In genomic region chr10:101041252-101041761, GRCh38 we compare ENCODE assay signal across 9 cellular contexts. TPM values are rescaled to one million over a fixed set of nuclear protein-coding genes. Genes with fewer than 3 reads are reported as not detected.
A peak's percentile ranks its signal among the peaks of the same experiment; 100 is the strongest.
DNase-seq lines count a peak whose midpoint lies in the region; ATAC-seq and TF ChIP-seq lines count a peak whose summit lies in the region.
"Had no signal": no experiment of that assay in that cellular context is flagged by ENCODE, and none has a peak within 500 bp of the region (broad histone marks: within the 10 kb centered on the region; RNA-seq: fewer than 3 reads in every experiment).

No MANE protein-coding gene starts in this region.

- H3K9me3 ChIP-seq in Karpas-422 (ENCODE audit: low read length) = no peaks in the 10 kb centered on the region
- no peaks in the 10 kb centered on the region for H3K9me3 ChIP-seq in parathyroid adenoma (ENCODE audit: control insufficient read depth, low read length)

- no peak overlapping the region for H3K27ac Mint-ChIP-seq in activated T-helper 2 cell treated with anti-CD3 and anti-CD28 coated beads, Interferon-gamma antibody, Interleukin-2, Interleukin-4, amounts not matched to agents 10 μg/mL and 5 μg/mL and 100 μg/mL, durations not matched to agents 14 hours and 24 hours and 36 hours
- H3K27ac Mint-ChIP-seq: activated naive CD8-positive, alpha-beta T cell had no signal

- intact Hi-C loops in activated T-helper 2 cell treated with anti-CD3 and anti-CD28 coated beads, Interferon-gamma antibody, Interleukin-2, Interleukin-4, amounts not matched to agents 10 μg/mL and 5 μg/mL and 100 μg/mL, durations not matched to agents 14 hours and 24 hours and 36 hours (cut with micrococcal nuclease) = loop anchor here (1.0 to 10.0 kb wide), 2 partner anchors 27 to 193 kb away; no protein-coding TSS in a partner anchor

- in situ Hi-C loops in Caki2 (cut with HindIII; ENCODE audit: low pct_unique_long_range_greater_than_20kb, low sequenced_read_pairs) = no loop called here

- H2AFZ ChIP-seq in Karpas-422 (ENCODE audit: low read length) (no peak overlapping the region), parathyroid adenoma (no peak overlapping the region)

- no peaks in the 10 kb centered on the region for H3K27me3 ChIP-seq in Karpas-422 (ENCODE audit: low read length)
- H3K27me3 ChIP-seq in foreskin keratinocyte = peaks cover 1% of the 10 kb centered on the region
- H3K27me3 ChIP-seq in parathyroid adenoma (ENCODE audit: control insufficient read depth, insufficient read depth, low read length) = no peaks in the 10 kb centered on the region

- H3K9me2 ChIP-seq in Karpas-422 (replicated peaks; ENCODE audit: insufficient read depth, low read length) = no peaks in the 10 kb centered on the region

- peak; percentile 84 for TF ChIP-seq CTCF in foreskin keratinocyte (conservative IDR thresholded peaks at IDR 0.05)
- peak; percentile 90 for TF ChIP-seq CTCF in parathyroid adenoma (IDR thresholded peaks at IDR 0.05)

- no peaks in the 10 kb centered on the region for H3K79me2 ChIP-seq in Karpas-422 (ENCODE audit: low read length)
- no peaks in the 10 kb centered on the region for H3K79me2 ChIP-seq in parathyroid adenoma

- no peak overlapping the region for H3K4me3 Mint-ChIP-seq in activated T-helper 2 cell treated with anti-CD3 and anti-CD28 coated beads, Interferon-gamma antibody, Interleukin-2, Interleukin-4, amounts not matched to agents 10 μg/mL and 5 μg/mL and 100 μg/mL, durations not matched to agents 14 hours and 24 hours and 36 hours (ENCODE audit: low read depth)
- H3K4me3 Mint-ChIP-seq: activated naive CD8-positive, alpha-beta T cell had no signal

- H3K27ac ChIP-seq in Karpas-422 (ENCODE audit: low read length) (no peak overlapping the region), foreskin keratinocyte (no peak overlapping the region), parathyroid adenoma (no peak overlapping the region)

- H4K20me1 ChIP-seq in Karpas-422 (ENCODE audit: insufficient read depth, low read depth, low read length) = no peaks in the 10 kb centered on the region

- peaks cover 26% of the 10 kb centered on the region for H3K36me3 Mint-ChIP-seq in activated T-helper 2 cell treated with anti-CD3 and anti-CD28 coated beads, Interferon-gamma antibody, Interleukin-2, Interleukin-4, amounts not matched to agents 10 μg/mL and 5 μg/mL and 100 μg/mL, durations not matched to agents 14 hours and 24 hours and 36 hours (ENCODE audit: low read depth)
- H3K36me3 Mint-ChIP-seq: activated naive CD8-positive, alpha-beta T cell had no signal

- H3K4me1 ChIP-seq in Karpas-422 (ENCODE audit: low read length) (peaks cover 22% of the 10 kb centered on the region), foreskin keratinocyte (peaks cover 4% of the 10 kb centered on the region), parathyroid adenoma (peaks cover 16% of the 10 kb centered on the region)

- H3K4me2 ChIP-seq in Karpas-422 (ENCODE audit: low read depth, low read length, poor library complexity, severe bottlenecking) (no peak overlapping the region), parathyroid adenoma (ENCODE audit: low read length) (no peak overlapping the region)

- H3K4me1 Mint-ChIP-seq in activated T-helper 2 cell treated with anti-CD3 and anti-CD28 coated beads, Interferon-gamma antibody, Interleukin-2, Interleukin-4, amounts not matched to agents 10 μg/mL and 5 μg/mL and 100 μg/mL, durations not matched to agents 14 hours and 24 hours and 36 hours (ENCODE audit: low read depth) = peaks cover 21% of the 10 kb centered on the region

- H3K9me3 Mint-ChIP-seq in activated T-helper 2 cell treated with anti-CD3 and anti-CD28 coated beads, Interferon-gamma antibody, Interleukin-2, Interleukin-4, amounts not matched to agents 10 μg/mL and 5 μg/mL and 100 μg/mL, durations not matched to agents 14 hours and 24 hours and 36 hours = no peaks in the 10 kb centered on the region

- peak; percentile 59 for ATAC-seq in GM21390 (IDR thresholded peaks at IDR 0.05; ENCODE audit: unreplicated experiment)
- peak; percentile 64 for ATAC-seq in foreskin keratinocyte
- ATAC-seq in HG03442 (IDR thresholded peaks at IDR 0.05; ENCODE audit: unreplicated experiment) = no peak

- H3K9ac ChIP-seq in Karpas-422 (ENCODE audit: low read length) (no peak overlapping the region), parathyroid adenoma (no peak overlapping the region)

- H3K36me3 ChIP-seq in Karpas-422 (ENCODE audit: insufficient read depth, low read length) = no peaks in the 10 kb centered on the region
- H3K36me3 ChIP-seq in parathyroid adenoma (ENCODE audit: control insufficient read depth, insufficient read depth, low read length) = no peaks in the 10 kb centered on the region

- peaks cover 21% of the 10 kb centered on the region for H3K27me3 Mint-ChIP-seq in activated T-helper 2 cell treated with anti-CD3 and anti-CD28 coated beads, Interferon-gamma antibody, Interleukin-2, Interleukin-4, amounts not matched to agents 10 μg/mL and 5 μg/mL and 100 μg/mL, durations not matched to agents 14 hours and 24 hours and 36 hours (ENCODE audit: low read depth)

- DNase-seq in Caki2 (ENCODE audit: low read depth) = peak; percentile 79
- DNase-seq in Karpas-422 = peak; percentile 93
- DNase-seq in RPMI8226 = peak; percentile 74
- DNase-seq in activated T-helper 2 cell treated with anti-CD3 and anti-CD28 coated beads, Interferon-gamma antibody, Interleukin-2, Interleukin-4, amounts not matched to agents 10 μg/mL and 5 μg/mL and 100 μg/mL, durations not matched to agents 14 hours and 24 hours and 36 hours (ENCODE audit: low spot score) = peak; percentile 68
- peak in 1 of 2 donors; percentile 55 for DNase-seq in foreskin keratinocyte

- H3K4me3 ChIP-seq in Karpas-422 (ENCODE audit: low read length) = no peak overlapping the region
- H3K4me3 ChIP-seq in parathyroid adenoma (ENCODE audit: low read depth, low read length) = no peak overlapping the region

RNA-seq across cellular contexts. Expression of gene SFXN3, which starts 10.3 kb away (rescaled TPM):
- 46.5 and 48.4 TPM in 2 replicates for total RNA-seq in Caki2 (2014; rRNA removed; shearing (Covaris generic); ENCODE audit: low replicate concordance)
- 8.5 and 13.6 TPM in 2 replicates for total RNA-seq in Karpas-422 (2014; rRNA removed; shearing (Covaris generic); ENCODE audit: low replicate concordance)
- 41.3 and 44.3 TPM in 2 replicates for total RNA-seq in activated T-helper 2 cell treated with anti-CD3 and anti-CD28 coated beads, Interferon-gamma antibody, Interleukin-2, Interleukin-4, amounts not matched to agents 10 μg/mL and 5 μg/mL and 100 μg/mL, durations not matched to agents 14 hours and 24 hours and 36 hours
- total RNA-seq in foreskin keratinocyte = 38.8 and 46.0 TPM in 2 replicates
- polyA plus RNA-seq in foreskin keratinocyte = 24.1 and 27.9 TPM in 2 replicates

RNA-seq across cellular contexts. Expression of gene PDZD7, which starts 10.4 kb away (rescaled TPM):
- total RNA-seq in Caki2 (2014; rRNA removed; shearing (Covaris generic); ENCODE audit: low replicate concordance) = 0.51 and 5.3 TPM in 2 replicates
- 2.6 and 3.0 TPM in 2 replicates for total RNA-seq in Karpas-422 (2014; rRNA removed; shearing (Covaris generic); ENCODE audit: low replicate concordance)
- 0.53 and 0.64 TPM in 2 replicates for total RNA-seq in activated T-helper 2 cell treated with anti-CD3 and anti-CD28 coated beads, Interferon-gamma antibody, Interleukin-2, Interleukin-4, amounts not matched to agents 10 μg/mL and 5 μg/mL and 100 μg/mL, durations not matched to agents 14 hours and 24 hours and 36 hours
- total RNA-seq in foreskin keratinocyte = 0.85 TPM in 2 replicates
- 0.61 and 0.82 TPM in 2 replicates for polyA plus RNA-seq in foreskin keratinocyte

RNA-seq across cellular contexts. Expression of gene KAZALD1, which starts 20.5 kb away (rescaled TPM):
- total RNA-seq in Caki2 (2014; rRNA removed; shearing (Covaris generic); ENCODE audit: low replicate concordance) = 35.4 and 44.5 TPM in 2 replicates
- 21.5 and 50.1 TPM in 2 replicates for total RNA-seq in Karpas-422 (2014; rRNA removed; shearing (Covaris generic); ENCODE audit: low replicate concordance)
- total RNA-seq in activated T-helper 2 cell treated with anti-CD3 and anti-CD28 coated beads, Interferon-gamma antibody, Interleukin-2, Interleukin-4, amounts not matched to agents 10 μg/mL and 5 μg/mL and 100 μg/mL, durations not matched to agents 14 hours and 24 hours and 36 hours = 0.55 and 0.67 TPM in 2 replicates
- 0.27 and 0.32 TPM in 2 replicates for total RNA-seq in foreskin keratinocyte
- 0.26 and 0.37 TPM in 2 replicates for polyA plus RNA-seq in foreskin keratinocyte

RNA-seq across cellular contexts. Expression of gene LZTS2, which starts 41.7 kb away (rescaled TPM):
- 35.5 and 37.2 TPM in 2 replicates for total RNA-seq in Caki2 (2014; rRNA removed; shearing (Covaris generic); ENCODE audit: low replicate concordance)
- 11.3 and 23.9 TPM in 2 replicates for total RNA-seq in Karpas-422 (2014; rRNA removed; shearing (Covaris generic); ENCODE audit: low replicate concordance)
- total RNA-seq in activated T-helper 2 cell treated with anti-CD3 and anti-CD28 coated beads, Interferon-gamma antibody, Interleukin-2, Interleukin-4, amounts not matched to agents 10 μg/mL and 5 μg/mL and 100 μg/mL, durations not matched to agents 14 hours and 24 hours and 36 hours = 19.2 and 22.2 TPM in 2 replicates
- total RNA-seq in foreskin keratinocyte = 38.0 and 39.8 TPM in 2 replicates
- polyA plus RNA-seq in foreskin keratinocyte = 30.5 and 30.9 TPM in 2 replicates

RNA-seq across cellular contexts. Expression of gene TWNK, which starts 54.0 kb away (rescaled TPM):
- 5.2 and 10.7 TPM in 2 replicates for total RNA-seq in Caki2 (2014; rRNA removed; shearing (Covaris generic); ENCODE audit: low replicate concordance)
- 14.5 and 17.0 TPM in 2 replicates for total RNA-seq in Karpas-422 (2014; rRNA removed; shearing (Covaris generic); ENCODE audit: low replicate concordance)
- 25.9 and 27.2 TPM in 2 replicates for total RNA-seq in activated T-helper 2 cell treated with anti-CD3 and anti-CD28 coated beads, Interferon-gamma antibody, Interleukin-2, Interleukin-4, amounts not matched to agents 10 μg/mL and 5 μg/mL and 100 μg/mL, durations not matched to agents 14 hours and 24 hours and 36 hours
- 15.8 and 17.2 TPM in 2 replicates for total RNA-seq in foreskin keratinocyte
- 11.6 and 13.8 TPM in 2 replicates for polyA plus RNA-seq in foreskin keratinocyte

Comparison
In these comparisons a context has a peak if more than half of its experiments do, and no peak if none do; other contexts are left out.
1. RNA of gene KAZALD1, which starts 20.5 kb away (total RNA-seq): 35.4 to 44.5 TPM in Caki2 and 21.5 to 50.1 TPM in Karpas-422; 0.55 to 0.67 TPM in activated T-helper 2 cell treated with anti-CD3 and anti-CD28 coated beads, Interferon-gamma antibody, Interleukin-2, Interleukin-4, amounts not matched to agents 10 μg/mL and 5 μg/mL and 100 μg/mL, durations not matched to agents 14 hours and 24 hours and 36 hours and 0.27 to 0.32 TPM in foreskin keratinocyte; every median in the first group is over 10 times any median in the second.